ENCODE assay signal across 27 cellular contexts in genomic region chr6:45806172-45806571, GRCh38.
"Had no signal": no experiment of that assay in that cellular context is flagged by ENCODE, and none has a peak within 500 bp of the region (broad histone marks: within the 10 kb centered on the region; RNA-seq: fewer than 3 reads in every experiment).

No MANE protein-coding gene starts in this region.

- H2AFZ ChIP-seq: parathyroid adenoma had no signal

- H3K36me3 ChIP-seq: neutrophil, ovary, right lobe of liver, sigmoid colon, stomach, thoracic aorta, thyroid gland, tibial nerve, upper lobe of left lung, uterus had no signal

- H3K79me2 ChIP-seq: parathyroid adenoma had no signal

- ATAC-seq: naive thymus-derived CD8-positive, alpha-beta T cell; natural killer cell treated with Interleukin-12 subunit alpha and Interleukin-12 subunit beta and Interleukin-15 and Interleukin-18, amount 100 ng/mL, for 72 hours; psoas muscle; right cardiac atrium; right lobe of liver; stimulated activated effector memory CD8-positive, alpha-beta T cell treated with anti-CD3 and anti-CD28 coated beads, Interleukin-12 subunit alpha, Interleukin-12 subunit beta, amount 100 ng/mL, for 72 hours; stimulated activated naive B cell treated with anti-CD40 and anti-IgM and Interleukin-4, amounts not matched to agents 10 μg/mL and 1 μg/mL and 100 μg/mL, for 72 hours had no signal

- H3K27me3 ChIP-seq: neutrophil, ovary, right lobe of liver, sigmoid colon, stomach, thyroid gland, tibial nerve, upper lobe of left lung, uterus had no signal

- DNase-seq: naive thymus-derived CD8-positive, alpha-beta T cell; nephron progenitor cell; nucleus accumbens; ovary; posterior cingulate gyrus; psoas muscle; right cardiac atrium; right lobe of liver; sigmoid colon; small intestine; stimulated activated CD4-positive, alpha-beta T cell treated with anti-CD3 and anti-CD28 coated beads, Interleukin-15, amount 100 ng/mL, for 24 hours; stimulated activated CD4-positive, alpha-beta T cell treated with anti-CD3 and anti-CD28 coated beads, Interleukin-2, amount 100 ng/mL, for 24 hours; stimulated activated CD4-positive, alpha-beta T cell treated with anti-CD3 and anti-CD28 coated beads, Interleukin-2, amount 100 ng/mL, for 48 hours; stimulated activated CD4-positive, alpha-beta T cell treated with anti-CD3 and anti-CD28 coated beads, Interleukin-4, amount 100 ng/mL, for 24 hours; stimulated activated naive B cell treated with anti-CD40 and anti-IgM and Interleukin-4, amounts not matched to agents 10 μg/mL and 1 μg/mL and 100 μg/mL, for 72 hours; stimulated activated naive CD4-positive, alpha-beta T cell treated with Interleukin-2 at 50 U/mL for 16 hours; stomach; thyroid gland; trophoblast cell; upper lobe of left lung; uterus had no signal

- H3K27ac ChIP-seq: neutrophil, ovary, parathyroid adenoma, psoas muscle, right lobe of liver, sigmoid colon, stomach, thoracic aorta, thyroid gland, tibial nerve, upper lobe of left lung, uterus had no signal

- H3K4me1 ChIP-seq: parathyroid adenoma, psoas muscle, right lobe of liver, sigmoid colon, stomach, thyroid gland, upper lobe of left lung, uterus had no signal

- H3K4me3 ChIP-seq: ovary, psoas muscle, right lobe of liver, sigmoid colon, stomach, thoracic aorta, thyroid gland, tibial nerve, upper lobe of left lung, uterus had no signal

- H3K9me3 ChIP-seq: neutrophil, psoas muscle, right lobe of liver, sigmoid colon, thoracic aorta, thyroid gland, tibial nerve, upper lobe of left lung, uterus had no signal
